Comparison of ENCODE assay signal across 1 cellular context in the genomic region with DNA sequence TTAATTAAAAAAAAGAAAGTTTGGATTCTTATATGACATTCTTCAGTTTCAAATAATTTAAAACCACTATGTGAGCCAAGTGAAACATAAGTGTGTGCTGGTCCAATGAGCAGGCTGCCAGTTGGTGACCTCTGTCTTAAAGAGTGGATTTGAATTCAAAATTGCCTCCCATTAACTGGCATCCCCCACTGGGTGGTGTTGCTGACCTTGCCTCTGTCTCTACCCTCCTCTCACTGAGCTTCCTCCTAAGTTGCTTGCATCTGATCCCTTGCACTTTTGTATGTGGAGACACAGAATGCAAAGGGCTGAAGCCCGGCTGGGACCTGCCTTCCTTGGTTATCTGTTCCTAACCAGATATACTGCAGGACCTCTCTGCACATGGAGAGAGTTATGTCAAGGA.
TF ChIP-seq lines count a peak whose summit lies in the region.

No MANE protein-coding gene starts in this region.

TF ChIP-seq in H1, 55 proteins besides CTCF, POLR2A, EP300 and RAD21 (continued from another document):
- TF ChIP-seq, protein P1, sequence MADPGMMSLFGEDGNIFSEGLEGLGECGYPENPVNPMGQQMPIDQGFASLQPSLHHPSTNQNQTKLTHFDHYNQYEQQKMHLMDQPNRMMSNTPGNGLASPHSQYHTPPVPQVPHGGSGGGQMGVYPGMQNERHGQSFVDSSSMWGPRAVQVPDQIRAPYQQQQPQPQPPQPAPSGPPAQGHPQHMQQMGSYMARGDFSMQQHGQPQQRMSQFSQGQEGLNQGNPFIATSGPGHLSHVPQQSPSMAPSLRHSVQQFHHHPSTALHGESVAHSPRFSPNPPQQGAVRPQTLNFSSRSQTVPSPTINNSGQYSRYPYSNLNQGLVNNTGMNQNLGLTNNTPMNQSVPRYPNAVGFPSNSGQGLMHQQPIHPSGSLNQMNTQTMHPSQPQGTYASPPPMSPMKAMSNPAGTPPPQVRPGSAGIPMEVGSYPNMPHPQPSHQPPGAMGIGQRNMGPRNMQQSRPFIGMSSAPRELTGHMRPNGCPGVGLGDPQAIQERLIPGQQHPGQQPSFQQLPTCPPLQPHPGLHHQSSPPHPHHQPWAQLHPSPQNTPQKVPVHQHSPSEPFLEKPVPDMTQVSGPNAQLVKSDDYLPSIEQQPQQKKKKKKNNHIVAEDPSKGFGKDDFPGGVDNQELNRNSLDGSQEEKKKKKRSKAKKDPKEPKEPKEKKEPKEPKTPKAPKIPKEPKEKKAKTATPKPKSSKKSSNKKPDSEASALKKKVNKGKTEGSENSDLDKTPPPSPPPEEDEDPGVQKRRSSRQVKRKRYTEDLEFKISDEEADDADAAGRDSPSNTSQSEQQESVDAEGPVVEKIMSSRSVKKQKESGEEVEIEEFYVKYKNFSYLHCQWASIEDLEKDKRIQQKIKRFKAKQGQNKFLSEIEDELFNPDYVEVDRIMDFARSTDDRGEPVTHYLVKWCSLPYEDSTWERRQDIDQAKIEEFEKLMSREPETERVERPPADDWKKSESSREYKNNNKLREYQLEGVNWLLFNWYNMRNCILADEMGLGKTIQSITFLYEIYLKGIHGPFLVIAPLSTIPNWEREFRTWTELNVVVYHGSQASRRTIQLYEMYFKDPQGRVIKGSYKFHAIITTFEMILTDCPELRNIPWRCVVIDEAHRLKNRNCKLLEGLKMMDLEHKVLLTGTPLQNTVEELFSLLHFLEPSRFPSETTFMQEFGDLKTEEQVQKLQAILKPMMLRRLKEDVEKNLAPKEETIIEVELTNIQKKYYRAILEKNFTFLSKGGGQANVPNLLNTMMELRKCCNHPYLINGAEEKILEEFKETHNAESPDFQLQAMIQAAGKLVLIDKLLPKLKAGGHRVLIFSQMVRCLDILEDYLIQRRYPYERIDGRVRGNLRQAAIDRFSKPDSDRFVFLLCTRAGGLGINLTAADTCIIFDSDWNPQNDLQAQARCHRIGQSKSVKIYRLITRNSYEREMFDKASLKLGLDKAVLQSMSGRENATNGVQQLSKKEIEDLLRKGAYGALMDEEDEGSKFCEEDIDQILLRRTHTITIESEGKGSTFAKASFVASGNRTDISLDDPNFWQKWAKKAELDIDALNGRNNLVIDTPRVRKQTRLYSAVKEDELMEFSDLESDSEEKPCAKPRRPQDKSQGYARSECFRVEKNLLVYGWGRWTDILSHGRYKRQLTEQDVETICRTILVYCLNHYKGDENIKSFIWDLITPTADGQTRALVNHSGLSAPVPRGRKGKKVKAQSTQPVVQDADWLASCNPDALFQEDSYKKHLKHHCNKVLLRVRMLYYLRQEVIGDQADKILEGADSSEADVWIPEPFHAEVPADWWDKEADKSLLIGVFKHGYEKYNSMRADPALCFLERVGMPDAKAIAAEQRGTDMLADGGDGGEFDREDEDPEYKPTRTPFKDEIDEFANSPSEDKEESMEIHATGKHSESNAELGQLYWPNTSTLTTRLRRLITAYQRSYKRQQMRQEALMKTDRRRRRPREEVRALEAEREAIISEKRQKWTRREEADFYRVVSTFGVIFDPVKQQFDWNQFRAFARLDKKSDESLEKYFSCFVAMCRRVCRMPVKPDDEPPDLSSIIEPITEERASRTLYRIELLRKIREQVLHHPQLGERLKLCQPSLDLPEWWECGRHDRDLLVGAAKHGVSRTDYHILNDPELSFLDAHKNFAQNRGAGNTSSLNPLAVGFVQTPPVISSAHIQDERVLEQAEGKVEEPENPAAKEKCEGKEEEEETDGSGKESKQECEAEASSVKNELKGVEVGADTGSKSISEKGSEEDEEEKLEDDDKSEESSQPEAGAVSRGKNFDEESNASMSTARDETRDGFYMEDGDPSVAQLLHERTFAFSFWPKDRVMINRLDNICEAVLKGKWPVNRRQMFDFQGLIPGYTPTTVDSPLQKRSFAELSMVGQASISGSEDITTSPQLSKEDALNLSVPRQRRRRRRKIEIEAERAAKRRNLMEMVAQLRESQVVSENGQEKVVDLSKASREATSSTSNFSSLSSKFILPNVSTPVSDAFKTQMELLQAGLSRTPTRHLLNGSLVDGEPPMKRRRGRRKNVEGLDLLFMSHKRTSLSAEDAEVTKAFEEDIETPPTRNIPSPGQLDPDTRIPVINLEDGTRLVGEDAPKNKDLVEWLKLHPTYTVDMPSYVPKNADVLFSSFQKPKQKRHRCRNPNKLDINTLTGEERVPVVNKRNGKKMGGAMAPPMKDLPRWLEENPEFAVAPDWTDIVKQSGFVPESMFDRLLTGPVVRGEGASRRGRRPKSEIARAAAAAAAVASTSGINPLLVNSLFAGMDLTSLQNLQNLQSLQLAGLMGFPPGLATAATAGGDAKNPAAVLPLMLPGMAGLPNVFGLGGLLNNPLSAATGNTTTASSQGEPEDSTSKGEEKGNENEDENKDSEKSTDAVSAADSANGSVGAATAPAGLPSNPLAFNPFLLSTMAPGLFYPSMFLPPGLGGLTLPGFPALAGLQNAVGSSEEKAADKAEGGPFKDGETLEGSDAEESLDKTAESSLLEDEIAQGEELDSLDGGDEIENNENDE (IDR thresholded peaks at IDR 0.05; ENCODE audit: insufficient replicate concordance, low read length): no peak
- TF ChIP-seq BACH1 (IDR thresholded peaks at IDR 0.05; ENCODE audit: low read length): no peak
